Comparison of ENCODE assay signal across 1 cellular context in the genomic region with DNA sequence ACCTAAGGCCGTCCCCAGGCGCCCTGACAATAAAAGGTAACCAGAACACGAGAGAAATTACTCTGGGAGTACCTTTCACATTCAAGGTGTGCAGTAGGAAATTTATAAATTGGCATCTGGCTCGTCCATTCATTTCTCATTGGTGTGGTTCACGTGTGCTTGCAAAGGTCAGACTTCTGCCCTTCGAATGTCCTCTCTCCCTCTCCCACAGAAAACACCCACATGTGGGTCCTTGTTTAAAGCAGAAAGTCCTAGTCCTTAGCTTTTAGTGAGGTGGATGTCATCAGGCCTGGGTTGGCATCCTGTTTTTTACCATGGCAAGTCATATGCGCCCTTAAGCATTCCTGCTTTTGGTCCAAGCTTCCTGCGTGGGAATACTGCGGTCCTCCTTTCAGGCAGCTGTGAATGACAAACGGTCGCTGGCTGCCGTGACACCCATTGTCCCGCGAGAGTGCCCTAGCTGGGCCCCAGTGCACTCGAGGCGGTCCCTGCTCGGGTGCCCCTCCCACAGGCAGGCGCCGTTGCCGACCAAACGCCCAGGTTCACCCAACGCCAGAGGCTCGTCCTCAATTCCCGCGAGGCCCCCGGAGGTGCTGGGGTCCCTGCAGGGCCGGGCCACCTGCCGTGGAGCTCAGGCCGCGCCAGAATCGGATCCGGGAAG.
TF ChIP-seq lines count a peak whose summit lies in the region.

A gene (plus strand): TSS at position 531 of the 661 bp plus-strand sequence. CDS start 140 bp downstream, outside the sequence.

TF ChIP-seq in IMR-90, 13 proteins besides CTCF, POLR2A, EP300 and RAD21 (continued from another document):
- TF ChIP-seq SMC3 (IDR thresholded peaks at IDR 0.05; ENCODE audit: low read depth, low read length) (no peak), MAZ (IDR thresholded peaks at IDR 0.05; ENCODE audit: borderline replicate concordance, low read depth, low read length) (peak; percentile 70; the same call in 1 of the 2 replicates)
TF ChIP-seq in IMR-90: peak in this region for 2.
